ENCODE assay signal across 20 cellular contexts in the genomic region with DNA sequence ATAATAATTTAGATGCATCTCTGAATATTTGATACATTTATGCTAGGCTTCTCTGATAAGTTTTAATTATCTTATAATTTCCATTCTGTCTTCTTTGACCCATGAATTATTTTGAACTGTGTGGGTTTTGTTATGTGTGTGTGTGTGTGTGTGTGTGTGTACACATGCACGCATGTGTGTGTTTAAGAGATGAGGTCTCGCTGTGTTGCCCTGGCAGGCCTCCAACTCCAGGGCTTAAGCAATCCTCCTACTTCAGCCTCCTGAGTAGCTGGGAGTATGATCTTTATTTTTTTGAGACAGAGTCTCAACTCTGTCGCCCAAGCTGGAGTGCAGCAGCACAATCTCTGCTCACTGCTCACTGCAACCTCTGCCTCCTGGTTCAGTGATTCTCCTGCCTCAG.
DNase-seq lines count a peak whose midpoint lies in the region; ATAC-seq, FAIRE-seq and TF ChIP-seq lines count a peak whose summit lies in the region.
"Had no signal": no experiment of that assay in that cellular context is flagged by ENCODE, and none has a peak within 500 bp of the region (broad histone marks: within the 10 kb centered on the region; RNA-seq: fewer than 3 reads in every experiment).

No MANE protein-coding gene starts in this region.

- TF ChIP-seq CTCF in astrocyte of the spinal cord (IDR thresholded peaks at IDR 0.05; ENCODE audit: low read depth, low read length) (no peak), kidney (IDR thresholded peaks at IDR 0.05; ENCODE audit: borderline replicate concordance, extremely low read depth, insufficient read depth) (no peak)

- in situ Hi-C loops in astrocyte of the spinal cord (cut with HindIII; ENCODE audit: low sequenced_read_pairs): no loop called here

- H3K36me3 ChIP-seq in ACC112 (ENCODE audit: insufficient read depth, low read length) (no peaks in the 10 kb centered on the region), kidney (ENCODE audit: control insufficient read depth in 1 of 2, insufficient read depth in 2 of 2, low read length in 2 of 2) (no peaks in the 10 kb centered on the region)
- H3K36me3 ChIP-seq: colonic mucosa, thoracic aorta had no signal

- no peaks in the 10 kb centered on the region for H3K27me3 ChIP-seq in ACC112 (ENCODE audit: insufficient read depth, low read length)
- H3K27me3 ChIP-seq: colonic mucosa had no signal

- H3K9me3 ChIP-seq in kidney (ENCODE audit: control insufficient read depth in 1 of 2, low read length in 2 of 2): no peaks in the 10 kb centered on the region
- H3K9me3 ChIP-seq: colonic mucosa, thoracic aorta had no signal

- no peak overlapping the region for H3K4me3 ChIP-seq in ACC112 (ENCODE audit: low read depth, low read length)
- H3K4me3 ChIP-seq in astrocyte of the spinal cord (ENCODE audit: low read depth, low read length): no peak overlapping the region
- no peak overlapping the region for H3K4me3 ChIP-seq in kidney (ENCODE audit: low read length in 2 of 2)
- H3K4me3 ChIP-seq: colonic mucosa, smooth muscle cell, thoracic aorta had no signal

- intact Hi-C loops in kidney (cut with DNase I): no loop called here

- FAIRE-seq in kidney (lab: Jason Lieb, UNC): no peak
- FAIRE-seq: D721Med, endothelial cell of umbilical vein had no signal

- peaks cover 46% of the 10 kb centered on the region for H3K79me2 ChIP-seq in ACC112 (ENCODE audit: control insufficient read depth, insufficient read depth, low read length, unreplicated experiment)

- H2AFZ ChIP-seq in ACC112 (ENCODE audit: low read length, unreplicated experiment): no peak overlapping the region

- no peak overlapping the region for H3K9ac ChIP-seq in kidney (ENCODE audit: low read length in 2 of 2)

- no peak for ATAC-seq in HG02981 (IDR thresholded peaks at IDR 0.05; ENCODE audit: unreplicated experiment)
- ATAC-seq: HCT116, T-helper 17 cell had no signal

- DNase-seq in H4 (ENCODE audit: low spot score): peak; percentile 77
- peak; percentile 28 for DNase-seq in astrocyte of the spinal cord (ENCODE audit: low read depth, low spot score)
- DNase-seq in glomerular visceral epithelial cell (ENCODE audit: extremely low spot score): peak; percentile 17
- no peak for DNase-seq in D341Med (ENCODE audit: low spot score)
- DNase-seq in substantia nigra (lab: John Stamatoyannopoulos, UW): no peak
- no peak for DNase-seq in kidney
- DNase-seq: activated CD4-positive, alpha-beta T cell treated with anti-CD3 and anti-CD28 coated beads for 1 hour; activated effector memory CD4-positive, alpha-beta T cell treated with anti-CD3 and anti-CD28 coated beads, Interleukin-2, amount 50 U/mL, for 16 hours; AML-193; amygdala; colonic mucosa; NCI-H2081 treated with DMSO at 0.1 percent for 48 hours; T-helper 17 cell had no signal

- H3K4me1 ChIP-seq in ACC112 (ENCODE audit: control insufficient read depth, insufficient read depth, low read length, unreplicated experiment): peaks cover 49% of the 10 kb centered on the region
- no peaks in the 10 kb centered on the region for H3K4me1 ChIP-seq in kidney (ENCODE audit: control insufficient read depth in 1 of 2, insufficient read depth in 1 of 2, low read depth in 1 of 2, low read length in 2 of 2)
- H3K4me1 ChIP-seq: colonic mucosa had no signal

- H3K27ac ChIP-seq in ACC112 (ENCODE audit: low read depth, low read length) (peak overlapping the region; percentile 73), substantia nigra (ENCODE audit: low read depth, low read length, poor library complexity, severe bottlenecking) (no peak overlapping the region), kidney (ENCODE audit: low read depth in 2 of 2, low read length in 2 of 2) (no peak overlapping the region)
- H3K27ac ChIP-seq: colonic mucosa, thoracic aorta had no signal

Comparison
In these comparisons a context has a peak if more than half of its experiments do, and no peak if none do; other contexts are left out.
1. DNase-seq: peak in H4 (single experiment), astrocyte of the spinal cord (single experiment) and glomerular visceral epithelial cell (single experiment); none in D341Med (single experiment), substantia nigra (0 of 49) and kidney (single experiment).